Comparison of ENCODE assay signal across 10 cellular contexts in the genomic region with DNA sequence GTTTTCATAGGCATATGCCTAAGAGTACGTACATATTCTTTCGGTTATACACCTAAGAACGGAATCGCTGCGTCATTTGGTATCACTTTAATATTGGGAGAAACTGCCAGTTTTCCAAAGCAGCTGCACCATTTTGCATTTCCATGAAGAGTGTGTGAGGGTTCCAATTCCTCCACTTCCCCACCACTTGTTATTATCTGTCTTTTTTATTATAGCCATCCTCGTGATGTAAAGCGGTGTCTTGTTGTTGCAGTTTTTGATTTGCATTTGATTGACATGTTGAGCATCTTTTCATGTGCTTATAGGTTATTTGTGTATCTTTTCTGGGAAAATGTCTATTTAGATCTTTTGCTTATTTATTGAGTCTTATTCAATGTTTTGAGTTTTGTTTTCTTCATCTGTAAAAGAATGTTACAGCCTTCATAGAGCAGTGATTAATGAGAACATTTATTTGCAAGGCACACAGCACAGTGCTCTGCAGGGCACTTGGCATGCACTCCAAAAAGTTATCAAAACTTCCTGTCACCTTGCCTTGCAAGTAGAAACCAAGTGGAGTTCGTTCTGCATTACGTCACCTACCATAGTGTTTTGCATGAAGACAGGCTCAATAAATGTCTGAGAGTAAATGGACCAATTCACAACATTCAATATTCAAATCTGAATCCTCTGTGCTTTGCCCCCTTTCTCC. TPM values are rescaled to one million over a fixed set of nuclear protein-coding genes. Genes with fewer than 3 reads are reported as not detected.
A peak's percentile ranks its signal among the peaks of the same experiment; 100 is the strongest.
DNase-seq lines count a peak whose midpoint lies in the region; ATAC-seq and TF ChIP-seq lines count a peak whose summit lies in the region.
"Had no signal": no experiment of that assay in that cellular context is flagged by ENCODE, and none has a peak within 500 bp of the region (broad histone marks: within the 10 kb centered on the region; RNA-seq: fewer than 3 reads in every experiment).

No MANE protein-coding gene starts in this region.

- CTCF ChIA-PET in WTC11 (lab: Charles Lee), result interaction anchor here (1.1 to 4.5 kb wide), 3 partner anchors 11 to 390 kb away, joined by 3 to 69 read pairs (median 6); no protein-coding TSS in a partner anchor

- no peak for TF ChIP-seq CTCF in WTC11 (IDR thresholded peaks at IDR 0.05)

- peaks cover 10% of the 10 kb centered on the region; the same call in 1 of the 2 replicates for H3K4me1 ChIP-seq in iPS-20b (ENCODE audit: insufficient read depth, low read length)

- peaks cover 15% of the 10 kb centered on the region for H3K27me3 Mint-ChIP-seq in activated CD4-positive, alpha-beta T cell treated with anti-CD3 and anti-CD28 coated beads, Interleukin-2, amount 10 ng/mL, durations not matched to agents 24 days and 14 days
- no peaks in the 10 kb centered on the region for H3K27me3 Mint-ChIP-seq in WTC11 (ENCODE audit: low read depth)

- peaks cover 2% of the 10 kb centered on the region for H3K36me3 Mint-ChIP-seq in activated CD4-positive, alpha-beta T cell treated with anti-CD3 and anti-CD28 coated beads, Interleukin-2, amount 10 ng/mL, durations not matched to agents 24 days and 14 days (ENCODE audit: low read depth)
- peaks cover 3% of the 10 kb centered on the region for H3K36me3 Mint-ChIP-seq in WTC11
- H3K36me3 Mint-ChIP-seq in stimulated activated effector memory CD8-positive, alpha-beta T cell treated with anti-CD3 and anti-CD28 coated beads, Interleukin-12 subunit alpha, Interleukin-12 subunit beta, amount 100 ng/mL, for 72 hours, result peaks cover 7% of the 10 kb centered on the region

- H3K36me3 ChIP-seq in iPS-20b (ENCODE audit: insufficient read depth, low read depth, low read length), result no peaks in the 10 kb centered on the region
- H3K36me3 ChIP-seq: tibial artery had no signal

- peaks cover 25% of the 10 kb centered on the region for H3K4me1 Mint-ChIP-seq in activated CD4-positive, alpha-beta T cell treated with anti-CD3 and anti-CD28 coated beads, Interleukin-2, amount 10 ng/mL, durations not matched to agents 24 days and 14 days
- peaks cover 24% of the 10 kb centered on the region for H3K4me1 Mint-ChIP-seq in WTC11
- peaks cover 24% of the 10 kb centered on the region for H3K4me1 Mint-ChIP-seq in stimulated activated effector memory CD8-positive, alpha-beta T cell treated with anti-CD3 and anti-CD28 coated beads, Interleukin-12 subunit alpha, Interleukin-12 subunit beta, amount 100 ng/mL, for 72 hours

- H3K9me3 ChIP-seq in iPS-20b (ENCODE audit: insufficient read depth, low read depth, low read length), result no peaks in the 10 kb centered on the region
- H3K9me3 ChIP-seq: tibial artery had no signal

- peaks cover 11% of the 10 kb centered on the region for H3K9me3 Mint-ChIP-seq in activated CD4-positive, alpha-beta T cell treated with anti-CD3 and anti-CD28 coated beads, Interleukin-2, amount 10 ng/mL, durations not matched to agents 24 days and 14 days
- H3K9me3 Mint-ChIP-seq in WTC11, result peaks cover 6% of the 10 kb centered on the region
- no peaks in the 10 kb centered on the region for H3K9me3 Mint-ChIP-seq in stimulated activated effector memory CD8-positive, alpha-beta T cell treated with anti-CD3 and anti-CD28 coated beads, Interleukin-12 subunit alpha, Interleukin-12 subunit beta, amount 100 ng/mL, for 72 hours

- peak overlapping the region; percentile 96 for H3K4me3 Mint-ChIP-seq in activated CD4-positive, alpha-beta T cell treated with anti-CD3 and anti-CD28 coated beads, Interleukin-2, amount 10 ng/mL, durations not matched to agents 24 days and 14 days
- peak overlapping the region; percentile 89 for H3K4me3 Mint-ChIP-seq in WTC11
- H3K4me3 Mint-ChIP-seq in stimulated activated effector memory CD8-positive, alpha-beta T cell treated with anti-CD3 and anti-CD28 coated beads, Interleukin-12 subunit alpha, Interleukin-12 subunit beta, amount 100 ng/mL, for 72 hours, result peak overlapping the region; percentile 79

- H3K27ac Mint-ChIP-seq in activated CD4-positive, alpha-beta T cell treated with anti-CD3 and anti-CD28 coated beads, Interleukin-2, amount 10 ng/mL, durations not matched to agents 24 days and 14 days, result peak overlapping the region; percentile 94
- H3K27ac Mint-ChIP-seq in WTC11, result peak overlapping the region; percentile 98; the same call in 1 of the 2 replicates
- peak overlapping the region; percentile 96 for H3K27ac Mint-ChIP-seq in stimulated activated effector memory CD8-positive, alpha-beta T cell treated with anti-CD3 and anti-CD28 coated beads, Interleukin-12 subunit alpha, Interleukin-12 subunit beta, amount 100 ng/mL, for 72 hours

- peak; percentile 69 for DNase-seq in activated CD4-positive, alpha-beta T cell treated with anti-CD3 and anti-CD28 coated beads, Interleukin-2, amount 10 ng/mL, durations not matched to agents 24 days and 14 days
- DNase-seq in activated CD4-positive, alpha-beta T cell treated with anti-CD3 and anti-CD28 coated beads, Interleukin-2, amount 50 U/mL, for 1 hour, result no peak
- DNase-seq in WTC11 (ENCODE audit: low spot score), result no peak
- DNase-seq in stimulated activated effector memory CD8-positive, alpha-beta T cell treated with anti-CD3 and anti-CD28 coated beads, Interleukin-12 subunit alpha, Interleukin-12 subunit beta, amount 100 ng/mL, for 72 hours (ENCODE audit: low spot score in 2 of 2), result no peak
- DNase-seq in 8988T, result no peak
- DNase-seq in GM19238 (ENCODE audit: insufficient read length, low spot score), result no peak
- DNase-seq: NCI-H1436 had no signal

- ATAC-seq in WTC11 (no peak), HG02588 (IDR thresholded peaks at IDR 0.05; ENCODE audit: unreplicated experiment) (no peak)
- no peak for ATAC-seq in stimulated activated effector memory CD8-positive, alpha-beta T cell treated with anti-CD3 and anti-CD28 coated beads, Interleukin-12 subunit alpha, Interleukin-12 subunit beta, amount 100 ng/mL, for 72 hours

- POLR2A ChIA-PET in WTC11 (lab: Charles Lee), result no interaction called here

- H3K27ac ChIP-seq in iPS-20b (ENCODE audit: low read length), result no peak overlapping the region

- H3K9ac ChIP-seq in iPS-20b (ENCODE audit: low read depth, low read length), result peak overlapping the region; percentile 71; the same call in 1 of the 2 replicates

- intact Hi-C loops in activated CD4-positive, alpha-beta T cell treated with anti-CD3 and anti-CD28 coated beads, Interleukin-2, amount 10 ng/mL, durations not matched to agents 24 days and 14 days (cut with micrococcal nuclease), result loop anchor here (2.0 to 5.0 kb wide), 2 partner anchors 67 to 113 kb away; a partner anchor contains a TSS

- peak overlapping the region; percentile 54; the same call in 1 of the 2 replicates for H3K4me3 ChIP-seq in iPS-20b (ENCODE audit: low read length)

- no peaks in the 10 kb centered on the region for H3K27me3 ChIP-seq in iPS-20b (ENCODE audit: insufficient read depth, low read length)

TF ChIP-seq in WTC11, 78 proteins besides CTCF, POLR2A, EP300 and RAD21:
- no peak for TF ChIP-seq ZNF396 (CRISPR knock-in tag; IDR thresholded peaks at IDR 0.05; ENCODE audit: borderline replicate concordance)
- TF ChIP-seq TEAD1 (CRISPR knock-in tag; IDR thresholded peaks at IDR 0.05), result no peak
- no peak for TF ChIP-seq ZNF121 (CRISPR knock-in tag; IDR thresholded peaks at IDR 0.05)
- TF ChIP-seq OVOL2 (CRISPR knock-in tag; IDR thresholded peaks at IDR 0.05; ENCODE audit: borderline replicate concordance), result no peak
- TF ChIP-seq, protein P1, sequence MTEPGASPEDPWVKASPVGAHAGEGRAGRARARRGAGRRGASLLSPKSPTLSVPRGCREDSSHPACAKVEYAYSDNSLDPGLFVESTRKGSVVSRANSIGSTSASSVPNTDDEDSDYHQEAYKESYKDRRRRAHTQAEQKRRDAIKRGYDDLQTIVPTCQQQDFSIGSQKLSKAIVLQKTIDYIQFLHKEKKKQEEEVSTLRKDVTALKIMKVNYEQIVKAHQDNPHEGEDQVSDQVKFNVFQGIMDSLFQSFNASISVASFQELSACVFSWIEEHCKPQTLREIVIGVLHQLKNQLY (CRISPR knock-in tag; IDR thresholded peaks at IDR 0.05), result no peak

RNA-seq across cellular contexts. Expression of a gene that starts 26.6 kb away (rescaled TPM):
- total RNA-seq in activated CD4-positive, alpha-beta T cell treated with anti-CD3 and anti-CD28 coated beads, Interleukin-2, amount 10 ng/mL, durations not matched to agents 24 days and 14 days, result 0.35 and 0.38 TPM in 2 replicates
- total RNA-seq in WTC11 (2021), result 0.13 to 0.37 TPM (median 0.16 TPM) in 3 replicates

RNA-seq across cellular contexts. Expression of a gene that starts 40.6 kb away (rescaled TPM):
- 3.4 and 3.7 TPM in 2 replicates for total RNA-seq in activated CD4-positive, alpha-beta T cell treated with anti-CD3 and anti-CD28 coated beads, Interleukin-2, amount 10 ng/mL, durations not matched to agents 24 days and 14 days
- 46.5 to 53.7 TPM (median 48.2 TPM) in 3 replicates for total RNA-seq in WTC11 (2021)

RNA-seq across cellular contexts. Expression of a gene that starts 56.2 kb away (rescaled TPM):
- 82.5 and 86.3 TPM in 2 replicates for total RNA-seq in activated CD4-positive, alpha-beta T cell treated with anti-CD3 and anti-CD28 coated beads, Interleukin-2, amount 10 ng/mL, durations not matched to agents 24 days and 14 days
- total RNA-seq in WTC11 (2021), result 20.3 to 23.8 TPM (median 21.6 TPM) in 3 replicates

RNA-seq across cellular contexts. Expression of a gene that starts 56.5 kb away (rescaled TPM):
- 32.9 and 35.5 TPM in 2 replicates for total RNA-seq in activated CD4-positive, alpha-beta T cell treated with anti-CD3 and anti-CD28 coated beads, Interleukin-2, amount 10 ng/mL, durations not matched to agents 24 days and 14 days
- total RNA-seq in WTC11 (2021), result 43.3 to 48.5 TPM (median 48.3 TPM) in 3 replicates

Comparison
In these comparisons a context has a peak if more than half of its experiments do, and no peak if none do; other contexts are left out.
1. RNA of a gene that starts 40.6 kb away (total RNA-seq): 46.5 to 53.7 TPM in WTC11; 3.4 to 3.7 TPM in activated CD4-positive, alpha-beta T cell treated with anti-CD3 and anti-CD28 coated beads, Interleukin-2, amount 10 ng/mL, durations not matched to agents 24 days and 14 days; every median in the first group is over 10 times any median in the second.
2. Peak in every context shown above with its lines, with median percentiles within 50 percentile points of each other: H3K27ac Mint-ChIP-seq and H3K4me3 Mint-ChIP-seq.